Comparison of ENCODE assay signal across 20 cellular contexts in genomic region chr2:172953411-172953810, GRCh38.
"Had no signal": no experiment of that assay in that cellular context is flagged by ENCODE, and none has a peak within 500 bp of the region (broad histone marks: within the 10 kb centered on the region; RNA-seq: fewer than 3 reads in every experiment).

No MANE protein-coding gene starts in this region.

- H3K9me3 ChIP-seq: neutrophil, right lobe of liver, thoracic aorta, upper lobe of right lung had no signal

- H3K27me3 ChIP-seq: cardiac muscle cell, heart right ventricle, neutrophil, right lobe of liver, upper lobe of right lung had no signal

- H3K4me3 ChIP-seq: cardiac muscle cell, heart right ventricle, right lobe of liver, skin epidermis, thoracic aorta, upper lobe of right lung had no signal

- H3K4me3 Mint-ChIP-seq: activated naive CD8-positive, alpha-beta T cell; natural killer cell treated with Interleukin-12 subunit alpha and Interleukin-12 subunit beta and Interleukin-15 and Interleukin-18, amount 100 ng/mL, for 72 hours; stimulated activated memory B cell treated with anti-CD40 and anti-IgM and Interleukin-4, amounts not matched to agents 10 μg/mL and 1 μg/mL and 100 μg/mL, for 72 hours had no signal

- H3K36me3 Mint-ChIP-seq: activated naive CD8-positive, alpha-beta T cell; natural killer cell treated with Interleukin-12 subunit alpha and Interleukin-12 subunit beta and Interleukin-15 and Interleukin-18, amount 100 ng/mL, for 72 hours; stimulated activated memory B cell treated with anti-CD40 and anti-IgM and Interleukin-4, amounts not matched to agents 10 μg/mL and 1 μg/mL and 100 μg/mL, for 72 hours had no signal

- H3K27ac Mint-ChIP-seq: activated naive CD8-positive, alpha-beta T cell; natural killer cell treated with Interleukin-12 subunit alpha and Interleukin-12 subunit beta and Interleukin-15 and Interleukin-18, amount 100 ng/mL, for 72 hours; stimulated activated memory B cell treated with anti-CD40 and anti-IgM and Interleukin-4, amounts not matched to agents 10 μg/mL and 1 μg/mL and 100 μg/mL, for 72 hours had no signal

- ATAC-seq: heart right ventricle; left cardiac atrium; natural killer cell treated with Interleukin-12 subunit alpha and Interleukin-12 subunit beta and Interleukin-15 and Interleukin-18, amount 100 ng/mL, for 72 hours; right lobe of liver; stimulated activated memory B cell treated with anti-CD40 and anti-IgM and Interleukin-4, amounts not matched to agents 10 μg/mL and 1 μg/mL and 100 μg/mL, for 72 hours; upper lobe of right lung had no signal

- H3K4me1 ChIP-seq: heart right ventricle, upper lobe of right lung had no signal

- DNase-seq: activated CD4-positive, CD25-positive, alpha-beta regulatory T cell treated with anti-CD3 and anti-CD28 coated beads, Interleukin-2, amount 50 U/mL, for 72 hours; activated gamma-delta T cell treated with Interleukin-2 at 50 U/mL for 16 hours; activated T-cell treated with anti-CD3 and anti-CD28 coated beads, Interleukin-2, amount 50 U/mL, for 1 hour; amygdala; heart right ventricle; islet precursor cell; left cardiac atrium; right lobe of liver; stimulated activated CD4-positive, alpha-beta T cell treated with anti-CD3 and anti-CD28 coated beads, Interleukin-1b, Interleukin-23, amount 100 ng/mL, for 48 hours; T-helper 1 cell; upper lobe of right lung; WERI-Rb-1 had no signal

- H3K9me3 Mint-ChIP-seq: stimulated activated memory B cell treated with anti-CD40 and anti-IgM and Interleukin-4, amounts not matched to agents 10 μg/mL and 1 μg/mL and 100 μg/mL, for 72 hours had no signal

- H3K36me3 ChIP-seq: cardiac muscle cell, heart right ventricle, neutrophil, right lobe of liver, thoracic aorta, upper lobe of right lung, WERI-Rb-1 had no signal

- H3K27ac ChIP-seq: cardiac muscle cell, heart right ventricle, neutrophil, parathyroid adenoma, right lobe of liver, thoracic aorta, upper lobe of right lung, WERI-Rb-1 had no signal

- H3K27me3 Mint-ChIP-seq: activated naive CD8-positive, alpha-beta T cell had no signal

- H3K4me1 Mint-ChIP-seq: stimulated activated memory B cell treated with anti-CD40 and anti-IgM and Interleukin-4, amounts not matched to agents 10 μg/mL and 1 μg/mL and 100 μg/mL, for 72 hours had no signal
